Comparison of ENCODE assay signal across 8 cellular contexts in the genomic region with DNA sequence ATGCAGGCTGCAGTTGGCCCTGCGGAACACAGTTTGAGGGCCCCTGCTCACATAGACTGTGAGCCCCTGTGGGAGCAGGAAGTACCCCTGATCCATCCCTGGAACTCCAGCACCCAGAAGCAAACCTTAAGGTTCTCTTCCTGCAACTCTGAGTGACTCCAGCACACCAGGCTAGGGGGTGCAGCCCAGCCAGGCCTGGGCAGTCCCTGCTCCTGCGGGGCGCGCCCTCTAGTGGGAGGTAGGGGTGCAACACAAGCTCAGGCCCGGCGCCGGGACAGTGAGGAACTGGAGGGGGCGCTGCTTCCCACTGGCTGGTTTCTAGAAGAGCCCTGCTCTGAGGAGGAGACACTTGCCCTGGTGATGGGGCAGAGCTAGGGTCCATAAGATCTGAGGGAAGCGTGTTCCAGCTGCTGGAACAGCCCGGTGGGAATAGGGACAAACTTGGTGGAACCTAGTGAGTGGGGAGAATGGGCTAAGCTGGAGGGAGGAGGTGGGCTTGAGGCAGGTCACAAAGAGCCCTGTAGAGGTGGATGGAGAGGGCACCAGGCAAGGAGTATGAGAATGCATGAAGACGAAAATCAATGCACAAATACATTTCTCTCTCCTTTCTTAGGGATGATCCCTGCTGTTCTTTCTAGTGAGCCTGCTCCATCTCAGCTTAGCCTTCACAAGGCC. TPM values are rescaled to one million over a fixed set of nuclear protein-coding genes. Genes with fewer than 3 reads are reported as not detected.
A peak's percentile ranks its signal among the peaks of the same experiment; 100 is the strongest.
DNase-seq lines count a peak whose midpoint lies in the region; TF ChIP-seq lines count a peak whose summit lies in the region.

No MANE protein-coding gene starts in this region.

- TF ChIP-seq CTCF in mesothelial cell of epicardium (IDR thresholded peaks at IDR 0.05; ENCODE audit: unreplicated experiment) (peak; percentile 53), tibial artery (IDR thresholded peaks at IDR 0.05) (peak; percentile 24 to 27)

- no peak overlapping the region for H3K27ac ChIP-seq in tibial artery

- peaks cover 33% of the 10 kb centered on the region for H3K4me1 Mint-ChIP-seq in dendritic cell treated with granulocyte-macrophage colony-stimulating factor and Interleukin-4, amounts not matched to agents 40 ng/mL and 50 ng/mL, for 4 days (ENCODE audit: low read depth)
- peaks cover 13% of the 10 kb centered on the region for H3K4me1 Mint-ChIP-seq in mesothelial cell of epicardium

- H3K4me3 ChIP-seq in tibial artery = no peak overlapping the region

- intact Hi-C loops in dendritic cell treated with granulocyte-macrophage colony-stimulating factor and Interleukin-4, amounts not matched to agents 40 ng/mL and 50 ng/mL, for 4 days (cut with micrococcal nuclease) = loop anchor here (1.0 to 10.0 kb wide), 2 partner anchors 24 to 55 kb away; no protein-coding TSS in a partner anchor
- intact Hi-C loops in tibial artery (cut with DNase I; ENCODE audit: low total_unique reads) = loop anchor here (10.0 kb wide), 1 partner anchor 205 kb away; no protein-coding TSS in a partner anchor

- peaks cover 77% of the 10 kb centered on the region for H3K36me3 Mint-ChIP-seq in dendritic cell treated with granulocyte-macrophage colony-stimulating factor and Interleukin-4, amounts not matched to agents 40 ng/mL and 50 ng/mL, for 4 days (ENCODE audit: low read depth)
- H3K36me3 Mint-ChIP-seq in mesothelial cell of epicardium = peaks cover 17% of the 10 kb centered on the region

- H3K9me3 ChIP-seq in tibial artery = no peaks in the 10 kb centered on the region

- H3K27me3 Mint-ChIP-seq in dendritic cell treated with granulocyte-macrophage colony-stimulating factor and Interleukin-4, amounts not matched to agents 40 ng/mL and 50 ng/mL, for 4 days = no peaks in the 10 kb centered on the region
- H3K27me3 Mint-ChIP-seq in mesothelial cell of epicardium (ENCODE audit: low read depth) = no peaks in the 10 kb centered on the region

- H3K4me1 ChIP-seq in tibial artery = peaks cover 0 to 8% (median 6%) of the 10 kb centered on the region in 4 donors

- no peak overlapping the region for H3K4me3 Mint-ChIP-seq in dendritic cell treated with granulocyte-macrophage colony-stimulating factor and Interleukin-4, amounts not matched to agents 40 ng/mL and 50 ng/mL, for 4 days
- H3K4me3 Mint-ChIP-seq in mesothelial cell of epicardium = no peak overlapping the region

- H3K27ac Mint-ChIP-seq in dendritic cell treated with granulocyte-macrophage colony-stimulating factor and Interleukin-4, amounts not matched to agents 40 ng/mL and 50 ng/mL, for 4 days = peak overlapping the region; percentile 29
- H3K27ac Mint-ChIP-seq in mesothelial cell of epicardium = no peak overlapping the region

- no peaks in the 10 kb centered on the region for H3K27me3 ChIP-seq in tibial artery

- peaks cover 0 to 28% (median 18%) of the 10 kb centered on the region in 3 donors for H3K36me3 ChIP-seq in tibial artery

- no peaks in the 10 kb centered on the region for H3K9me3 Mint-ChIP-seq in dendritic cell treated with granulocyte-macrophage colony-stimulating factor and Interleukin-4, amounts not matched to agents 40 ng/mL and 50 ng/mL, for 4 days
- no peaks in the 10 kb centered on the region for H3K9me3 Mint-ChIP-seq in mesothelial cell of epicardium

- DNase-seq in NCI-H2227 (lab: John Stamatoyannopoulos, UW; ENCODE audit: unreplicated experiment) (peak; percentile 37), NCI-H2227 treated with DMSO at 0.1 percent for 48 hours (lab: John Stamatoyannopoulos, UW) (no peak), NCI-H146 treated with DMSO at 0.1 percent for 48 hours (lab: John Stamatoyannopoulos, UW; ENCODE audit: unreplicated experiment) (peak; percentile 23), mesothelial cell of epicardium (ENCODE audit: low spot score in 2 of 2, unreplicated experiment in 2 of 2) (peak in 1 of 2 experiments; percentile 51), tibial artery (no peak), dedifferentiated amniotic fluid mesenchymal stem cell (ENCODE audit: extremely low spot score) (no peak)
- peak; percentile 15 to 39 for DNase-seq in activated CD4-positive, alpha-beta T cell treated with anti-CD3 and anti-CD28 coated beads for 24 hours (ENCODE audit: low read depth in 2 of 2)

RNA-seq across cellular contexts. Expression of a gene that starts 5.0 kb away (rescaled TPM):
- total RNA-seq in mesothelial cell of epicardium = 14.8 to 18.8 TPM (median 15.3 TPM) in 3 replicates

RNA-seq across cellular contexts. Expression of a gene that starts 37.1 kb away (rescaled TPM):
- not detected in 3 replicates for total RNA-seq in mesothelial cell of epicardium

Comparison
In these comparisons a context has a peak if more than half of its experiments do, and no peak if none do; other contexts are left out.
1. DNase-seq: peak in NCI-H2227 (single experiment), NCI-H146 treated with DMSO at 0.1 percent for 48 hours (single experiment) and activated CD4-positive, alpha-beta T cell treated with anti-CD3 and anti-CD28 coated beads for 24 hours (2 of 2); none in NCI-H2227 treated with DMSO at 0.1 percent for 48 hours (single experiment), tibial artery (0 of 2) and dedifferentiated amniotic fluid mesenchymal stem cell (single experiment).